ENCODE assay signal across 2 cellular contexts in the genomic region with DNA sequence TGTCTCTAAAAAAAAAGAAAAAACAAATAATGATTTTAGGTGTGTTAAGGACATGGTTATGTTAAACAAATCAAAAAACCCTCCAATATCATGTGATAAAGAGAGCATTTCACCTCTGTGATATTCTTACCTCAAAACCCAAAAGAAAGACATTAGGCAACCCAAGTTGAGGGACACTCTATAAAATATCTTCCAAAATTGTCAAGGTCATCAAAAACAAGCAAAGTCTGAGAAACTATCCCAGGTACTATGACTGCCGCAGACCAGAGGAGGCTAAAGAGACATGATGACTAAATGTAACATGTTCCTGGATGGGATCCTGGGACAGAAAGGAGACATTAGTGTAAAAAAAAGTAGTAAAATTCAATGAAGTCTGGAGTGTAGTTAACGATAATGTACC.
A peak's percentile ranks its signal among the peaks of the same experiment; 100 is the strongest.
TF ChIP-seq lines count a peak whose summit lies in the region.

No MANE protein-coding gene starts in this region.

TF ChIP-seq in HepG2, 621 proteins besides CTCF, POLR2A, EP300 and RAD21:
- TF ChIP-seq, protein P1, sequence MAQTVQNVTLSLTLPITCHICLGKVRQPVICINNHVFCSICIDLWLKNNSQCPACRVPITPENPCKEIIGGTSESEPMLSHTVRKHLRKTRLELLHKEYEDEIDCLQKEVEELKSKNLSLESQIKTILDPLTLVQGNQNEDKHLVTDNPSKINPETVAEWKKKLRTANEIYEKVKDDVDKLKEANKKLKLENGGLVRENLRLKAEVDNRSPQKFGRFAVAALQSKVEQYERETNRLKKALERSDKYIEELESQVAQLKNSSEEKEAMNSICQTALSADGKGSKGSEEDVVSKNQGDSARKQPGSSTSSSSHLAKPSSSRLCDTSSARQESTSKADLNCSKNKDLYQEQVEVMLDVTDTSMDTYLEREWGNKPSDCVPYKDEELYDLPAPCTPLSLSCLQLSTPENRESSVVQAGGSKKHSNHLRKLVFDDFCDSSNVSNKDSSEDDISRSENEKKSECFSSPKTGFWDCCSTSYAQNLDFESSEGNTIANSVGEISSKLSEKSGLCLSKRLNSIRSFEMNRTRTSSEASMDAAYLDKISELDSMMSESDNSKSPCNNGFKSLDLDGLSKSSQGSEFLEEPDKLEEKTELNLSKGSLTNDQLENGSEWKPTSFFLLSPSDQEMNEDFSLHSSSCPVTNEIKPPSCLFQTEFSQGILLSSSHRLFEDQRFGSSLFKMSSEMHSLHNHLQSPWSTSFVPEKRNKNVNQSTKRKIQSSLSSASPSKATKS (CRISPR knock-in tag; IDR thresholded peaks at IDR 0.05): no peak
- TF ChIP-seq ZNF589 (CRISPR knock-in tag; conservative IDR thresholded peaks at IDR 0.05): no peak
- no peak for TF ChIP-seq CBX2 (IDR thresholded peaks at IDR 0.05; ENCODE audit: low read depth, low read length)
- TF ChIP-seq CBX2 (CRISPR knock-in tag; IDR thresholded peaks at IDR 0.05; ENCODE audit: low read depth): no peak
- TF ChIP-seq GFI1 (CRISPR knock-in tag; IDR thresholded peaks at IDR 0.05; ENCODE audit: borderline replicate concordance): no peak
- TF ChIP-seq CBFB (CRISPR knock-in tag; IDR thresholded peaks at IDR 0.05): no peak
- TF ChIP-seq MAFF (IDR thresholded peaks at IDR 0.05; ENCODE audit: low read depth, low read length): peak; percentile 92
- peak; percentile 92 to 94 for TF ChIP-seq MAFK (conservative IDR thresholded peaks at IDR 0.05 in 1 of 2, IDR thresholded peaks at IDR 0.05 in 1 of 2; ENCODE audit: low read length in 2 of 2)

TF ChIP-seq in K562, 482 proteins besides CTCF, POLR2A, EP300 and RAD21:
- TF ChIP-seq C11orf30 (IDR thresholded peaks at IDR 0.05; ENCODE audit: low read depth) (peak; percentile 82), MAFG (tag; conservative IDR thresholded peaks at IDR 0.05) (peak; percentile 60), SPI1 (IDR thresholded peaks at IDR 0.05; ENCODE audit: borderline replicate concordance, low read depth, low read length) (no peak), MAFF (IDR thresholded peaks at IDR 0.05; ENCODE audit: low read length) (peak; percentile 67), ZNF316 (IDR thresholded peaks at IDR 0.05) (peak; percentile 91), MCM5 (IDR thresholded peaks at IDR 0.05; ENCODE audit: low read depth) (no peak), FOXJ2 (tag; IDR thresholded peaks at IDR 0.05) (no peak), MAFK (IDR thresholded peaks at IDR 0.05; ENCODE audit: low read length) (peak; percentile 47), POLR3A (IDR thresholded peaks at IDR 0.05; ENCODE audit: borderline replicate concordance, extremely low read depth, insufficient read depth, insufficient read length) (no peak)
- TF ChIP-seq, protein P2, sequence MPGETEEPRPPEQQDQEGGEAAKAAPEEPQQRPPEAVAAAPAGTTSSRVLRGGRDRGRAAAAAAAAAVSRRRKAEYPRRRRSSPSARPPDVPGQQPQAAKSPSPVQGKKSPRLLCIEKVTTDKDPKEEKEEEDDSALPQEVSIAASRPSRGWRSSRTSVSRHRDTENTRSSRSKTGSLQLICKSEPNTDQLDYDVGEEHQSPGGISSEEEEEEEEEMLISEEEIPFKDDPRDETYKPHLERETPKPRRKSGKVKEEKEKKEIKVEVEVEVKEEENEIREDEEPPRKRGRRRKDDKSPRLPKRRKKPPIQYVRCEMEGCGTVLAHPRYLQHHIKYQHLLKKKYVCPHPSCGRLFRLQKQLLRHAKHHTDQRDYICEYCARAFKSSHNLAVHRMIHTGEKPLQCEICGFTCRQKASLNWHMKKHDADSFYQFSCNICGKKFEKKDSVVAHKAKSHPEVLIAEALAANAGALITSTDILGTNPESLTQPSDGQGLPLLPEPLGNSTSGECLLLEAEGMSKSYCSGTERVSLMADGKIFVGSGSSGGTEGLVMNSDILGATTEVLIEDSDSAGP (CRISPR knock-in tag; IDR thresholded peaks at IDR 0.05): no peak
